ENCODE assay signal across 1 cellular context in the genomic region with DNA sequence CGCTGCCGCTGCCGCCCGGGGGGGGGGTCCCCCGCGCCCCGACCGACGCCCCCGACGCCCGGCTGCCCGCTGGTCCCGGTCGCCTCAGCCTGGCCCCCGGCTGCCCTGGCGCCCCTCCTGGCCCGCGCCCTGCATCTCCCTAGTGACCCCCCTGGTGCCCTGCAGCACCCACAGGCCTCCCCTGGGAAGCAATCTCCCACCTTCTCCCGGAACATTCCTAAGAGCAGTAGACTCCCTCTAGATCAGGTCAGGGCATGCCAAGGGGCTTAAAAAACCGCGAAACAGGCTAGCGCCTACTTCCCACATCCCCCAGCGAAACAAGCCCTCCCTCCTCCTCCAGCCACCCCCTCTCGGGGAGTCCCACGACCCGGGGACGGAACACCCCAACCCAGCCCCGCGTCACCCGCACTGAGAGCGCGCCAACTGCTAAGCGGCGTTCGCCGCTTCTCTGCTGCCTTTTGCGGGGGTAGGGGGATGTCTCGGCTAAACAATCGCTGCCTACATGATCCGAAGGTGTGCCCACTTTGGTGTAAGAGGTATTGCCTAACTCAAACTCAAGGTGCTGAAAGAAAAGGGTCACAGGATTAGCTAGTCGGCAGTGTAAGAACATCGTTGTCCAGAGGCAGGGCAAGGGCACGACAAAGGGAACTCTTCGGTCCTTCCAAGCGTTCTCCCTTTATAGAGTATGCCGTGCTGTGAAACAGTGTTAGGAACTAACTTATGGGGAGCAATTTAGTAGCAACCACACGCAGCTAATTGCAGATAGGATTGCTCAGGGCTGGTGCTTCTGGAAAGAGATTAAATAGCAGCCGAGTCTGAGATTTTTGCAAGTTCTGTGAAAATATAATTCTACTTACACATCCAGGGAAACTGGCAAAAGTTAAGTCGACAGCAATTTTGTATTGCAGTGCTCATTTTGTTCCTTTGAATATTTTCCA.
TF ChIP-seq lines count a peak whose summit lies in the region.

No MANE protein-coding gene starts in this region.

TF ChIP-seq in IMR-90, 13 proteins besides CTCF, POLR2A, EP300 and RAD21:
- TF ChIP-seq CHD1 (IDR thresholded peaks at IDR 0.05; ENCODE audit: low read depth, low read length) (no peak), SMC3 (IDR thresholded peaks at IDR 0.05; ENCODE audit: low read depth, low read length) (no peak), MAFK (IDR thresholded peaks at IDR 0.05; ENCODE audit: low read depth, low read length) (no peak), RFX5 (IDR thresholded peaks at IDR 0.05; ENCODE audit: low read depth, low read length) (no peak), CEBPB (IDR thresholded peaks at IDR 0.05; ENCODE audit: low read depth, low read length) (peak; percentile 23; the same call in 1 of the 2 replicates), BHLHE40 (IDR thresholded peaks at IDR 0.05; ENCODE audit: low read depth, low read length) (no peak)
- TF ChIP-seq, protein P1, sequence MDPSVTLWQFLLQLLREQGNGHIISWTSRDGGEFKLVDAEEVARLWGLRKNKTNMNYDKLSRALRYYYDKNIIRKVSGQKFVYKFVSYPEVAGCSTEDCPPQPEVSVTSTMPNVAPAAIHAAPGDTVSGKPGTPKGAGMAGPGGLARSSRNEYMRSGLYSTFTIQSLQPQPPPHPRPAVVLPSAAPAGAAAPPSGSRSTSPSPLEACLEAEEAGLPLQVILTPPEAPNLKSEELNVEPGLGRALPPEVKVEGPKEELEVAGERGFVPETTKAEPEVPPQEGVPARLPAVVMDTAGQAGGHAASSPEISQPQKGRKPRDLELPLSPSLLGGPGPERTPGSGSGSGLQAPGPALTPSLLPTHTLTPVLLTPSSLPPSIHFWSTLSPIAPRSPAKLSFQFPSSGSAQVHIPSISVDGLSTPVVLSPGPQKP (IDR thresholded peaks at IDR 0.05; ENCODE audit: borderline replicate concordance, low read depth, low read length), result no peak
